ENCODE assay signal across 8 cellular contexts in genomic region chr17:81683584-81684441, GRCh38. TPM values are rescaled to one million over a fixed set of nuclear protein-coding genes. Genes with fewer than 3 reads are reported as not detected.
DNase-seq lines count a peak whose midpoint lies in the region; ATAC-seq, FAIRE-seq and TF ChIP-seq lines count a peak whose summit lies in the region.

A gene with protein sequence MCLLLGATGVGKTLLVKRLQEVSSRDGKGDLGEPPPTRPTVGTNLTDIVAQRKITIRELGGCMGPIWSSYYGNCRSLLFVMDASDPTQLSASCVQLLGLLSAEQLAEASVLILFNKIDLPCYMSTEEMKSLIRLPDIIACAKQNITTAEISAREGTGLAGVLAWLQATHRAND (minus strand): TSS chr17:81683797. CDS start chr17:81683753, 44 bp downstream.
A gene with protein sequence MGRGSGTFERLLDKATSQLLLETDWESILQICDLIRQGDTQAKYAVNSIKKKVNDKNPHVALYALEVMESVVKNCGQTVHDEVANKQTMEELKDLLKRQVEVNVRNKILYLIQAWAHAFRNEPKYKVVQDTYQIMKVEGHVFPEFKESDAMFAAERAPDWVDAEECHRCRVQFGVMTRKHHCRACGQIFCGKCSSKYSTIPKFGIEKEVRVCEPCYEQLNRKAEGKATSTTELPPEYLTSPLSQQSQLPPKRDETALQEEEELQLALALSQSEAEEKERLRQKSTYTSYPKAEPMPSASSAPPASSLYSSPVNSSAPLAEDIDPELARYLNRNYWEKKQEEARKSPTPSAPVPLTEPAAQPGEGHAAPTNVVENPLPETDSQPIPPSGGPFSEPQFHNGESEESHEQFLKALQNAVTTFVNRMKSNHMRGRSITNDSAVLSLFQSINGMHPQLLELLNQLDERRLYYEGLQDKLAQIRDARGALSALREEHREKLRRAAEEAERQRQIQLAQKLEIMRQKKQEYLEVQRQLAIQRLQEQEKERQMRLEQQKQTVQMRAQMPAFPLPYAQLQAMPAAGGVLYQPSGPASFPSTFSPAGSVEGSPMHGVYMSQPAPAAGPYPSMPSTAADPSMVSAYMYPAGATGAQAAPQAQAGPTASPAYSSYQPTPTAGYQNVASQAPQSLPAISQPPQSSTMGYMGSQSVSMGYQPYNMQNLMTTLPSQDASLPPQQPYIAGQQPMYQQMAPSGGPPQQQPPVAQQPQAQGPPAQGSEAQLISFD (plus strand): TSS chr17:81684011. CDS start chr17:81684067, 56 bp downstream.

- H3K4me1 ChIP-seq in BE2C, result no peaks in the 10 kb centered on the region

- peaks cover 31% of the 10 kb centered on the region for H3K36me3 ChIP-seq in BE2C

- peak within 1 kb of the TSS; percentile 92 for H3K4me3 ChIP-seq in BE2C (ENCODE audit: low read depth, low read length)

- peak; percentile 89 for ATAC-seq in HG03460 (IDR thresholded peaks at IDR 0.05; ENCODE audit: unreplicated experiment)

- no peaks in the 10 kb centered on the region for H3K9me3 ChIP-seq in BE2C

- no peaks in the 10 kb centered on the region for H3K27me3 ChIP-seq in BE2C

- peak; percentile 72 for FAIRE-seq in colon (lab: Jason Lieb, UNC)

- DNase-seq in BE2C, result peak; percentile 98
- peak; percentile 100 for DNase-seq in GM19240 (ENCODE audit: insufficient read length, low spot score)
- DNase-seq in NCI-H526 (lab: John Stamatoyannopoulos, UW), result peak; percentile 97 to 99
- DNase-seq in activated CD4-positive, alpha-beta T cell treated with anti-CD3 and anti-CD28 coated beads for 48 hours, result peak; percentile 98
- peak; percentile 98 for DNase-seq in kidney glomerular epithelial cell (lab: John Stamatoyannopoulos, UW)
- peak; percentile 88 to 89 for DNase-seq in stimulated activated CD4-positive, alpha-beta T cell treated with anti-CD3 and anti-CD28 coated beads, Interleukin-1b, Interleukin-23, amount 100 ng/mL, for 1 hour (ENCODE audit: low read depth in 2 of 2)

- TF ChIP-seq CTCF in BE2C (IDR thresholded peaks at IDR 0.05; ENCODE audit: low read depth, low read length), result no peak

RNA-seq across cellular contexts. Expression of the first gene that starts in this region (rescaled TPM):
- polyA plus RNA-seq in BE2C (2012; ENCODE audit: insufficient read depth, insufficient read length, low read depth), result 101 TPM

RNA-seq across cellular contexts. Expression of the second gene that starts in this region (rescaled TPM):
- 393 TPM for polyA plus RNA-seq in BE2C (2012; ENCODE audit: insufficient read depth, insufficient read length, low read depth)

Comparison
In these comparisons a context has a peak if more than half of its experiments do, and no peak if none do; other contexts are left out.
1. Peak in every context shown above with its lines: DNase-seq, ATAC-seq and H3K4me3 ChIP-seq.